Comparison of ENCODE assay signal across 8 cellular contexts in the genomic region with DNA sequence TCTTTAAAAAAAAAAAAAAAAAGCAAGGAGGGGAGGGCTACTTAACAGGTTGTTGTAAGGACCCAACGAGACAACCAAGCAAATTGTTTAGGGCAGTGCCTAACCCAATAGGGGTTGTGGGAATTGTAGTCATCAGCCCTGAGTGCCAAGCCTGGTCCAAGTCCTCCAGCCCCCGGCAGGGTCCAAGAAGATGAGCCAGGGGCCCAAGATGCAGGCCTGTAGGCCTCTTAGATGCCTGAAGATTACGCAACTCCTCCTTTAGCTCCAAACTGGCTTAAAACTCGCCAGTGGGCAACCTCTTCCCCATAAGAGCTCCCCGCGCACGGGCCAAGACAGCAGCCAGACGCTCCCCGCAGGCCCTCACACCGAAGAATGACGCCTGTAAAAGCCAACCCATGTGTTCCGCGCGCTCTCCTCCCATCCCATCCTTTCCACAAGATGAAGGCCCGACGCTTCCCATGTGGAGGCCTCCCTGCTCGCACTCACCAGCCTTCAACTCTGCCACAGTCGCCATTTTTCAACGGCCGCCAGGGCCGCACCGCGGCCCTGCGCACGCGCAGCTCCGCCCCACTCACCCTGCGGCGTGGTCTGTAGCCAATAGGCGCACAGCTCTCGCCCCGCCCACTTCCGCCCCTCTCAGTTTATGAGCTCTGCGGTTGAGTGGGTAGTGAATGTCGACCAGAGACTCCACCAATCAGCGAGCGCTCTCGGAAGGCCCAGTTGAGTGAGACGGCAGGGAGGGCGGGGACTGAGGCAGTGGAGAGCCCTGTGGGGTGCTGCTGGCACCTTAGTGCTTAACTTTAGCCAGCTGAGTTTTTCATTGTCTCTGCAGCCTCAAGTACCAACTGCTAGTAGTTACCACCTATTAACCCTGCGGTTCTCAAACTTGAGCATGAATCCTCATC. TPM values are rescaled to one million over a fixed set of nuclear protein-coding genes. Genes with fewer than 3 reads are reported as not detected.
DNase-seq lines count a peak whose midpoint lies in the region; ATAC-seq and TF ChIP-seq lines count a peak whose summit lies in the region.

A gene with protein sequence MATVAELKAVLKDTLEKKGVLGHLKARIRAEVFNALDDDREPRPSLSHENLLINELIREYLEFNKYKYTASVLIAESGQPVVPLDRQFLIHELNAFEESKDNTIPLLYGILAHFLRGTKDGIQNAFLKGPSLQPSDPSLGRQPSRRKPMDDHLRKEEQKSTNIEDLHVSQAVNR (minus strand): TSS at position 532 of the 905 bp plus-strand sequence. CDS start 18 bp downstream, at position 514.

- peak within 1 kb of the TSS; percentile 100 for H3K27ac Mint-ChIP-seq in activated naive CD8-positive, alpha-beta T cell
- peak within 1 kb of the TSS; percentile 97 for H3K27ac Mint-ChIP-seq in glutamatergic neuron (ENCODE audit: unreplicated experiment)

- H3K27ac ChIP-seq in ovary: peak within 1 kb of the TSS in 1 of 2 donors; percentile 68
- H3K27ac ChIP-seq in thyroid gland: peak within 1 kb of the TSS; percentile 81 to 84 (median 81)

- H3K4me1 Mint-ChIP-seq in activated naive CD8-positive, alpha-beta T cell (ENCODE audit: low read depth): peaks cover 35% of the 10 kb centered on the region
- peaks cover 8% of the 10 kb centered on the region for H3K4me1 Mint-ChIP-seq in glutamatergic neuron (ENCODE audit: low read depth, unreplicated experiment)

- no peaks in the 10 kb centered on the region for H3K36me3 ChIP-seq in ovary
- H3K36me3 ChIP-seq in thyroid gland: no peaks in the 10 kb centered on the region

- TF ChIP-seq EP300 in ovary (IDR thresholded peaks at IDR 0.05): peak; percentile 7

- peak within 1 kb of the TSS; percentile 81 for H3K4me3 ChIP-seq in ovary
- H3K4me3 ChIP-seq in thyroid gland (replicated peaks in 1 of 3): peak within 1 kb of the TSS; percentile 50 to 99 (median 89)

- peak within 1 kb of the TSS; percentile 100 for H3K4me3 Mint-ChIP-seq in activated naive CD8-positive, alpha-beta T cell
- peak within 1 kb of the TSS; percentile 100 for H3K4me3 Mint-ChIP-seq in glutamatergic neuron (ENCODE audit: unreplicated experiment)

- peak; percentile 96 for DNase-seq in NCI-H1105 (lab: John Stamatoyannopoulos, UW)
- peak; percentile 98 for DNase-seq in SKM-1 treated with dmso at 0.1 percent for 144 hours (lab: John Stamatoyannopoulos, UW; ENCODE audit: unreplicated experiment)
- DNase-seq in glutamatergic neuron: peak; percentile 100
- DNase-seq in ovary: peak; percentile 99 to 100 (median 99)
- DNase-seq in thyroid gland: peak; percentile 100

- no peaks in the 10 kb centered on the region for H3K9me3 Mint-ChIP-seq in activated naive CD8-positive, alpha-beta T cell (ENCODE audit: low read depth)
- no peaks in the 10 kb centered on the region for H3K9me3 Mint-ChIP-seq in glutamatergic neuron (ENCODE audit: unreplicated experiment)

- TF ChIP-seq POLR2A in GM10847 (IDR thresholded peaks at IDR 0.05; ENCODE audit: extremely low read depth, insufficient read length): peak; percentile 72
- TF ChIP-seq POLR2A in ovary (IDR thresholded peaks at IDR 0.05): peak; percentile 41
- peak in 1 of 2 donors; percentile 85 for TF ChIP-seq POLR2A in thyroid gland (IDR thresholded peaks at IDR 0.05)

- no peaks in the 10 kb centered on the region for H3K27me3 ChIP-seq in ovary
- no peaks in the 10 kb centered on the region for H3K27me3 ChIP-seq in thyroid gland

- intact Hi-C loops in ovary (cut with DNase I) (loop anchor here in 1 of 4 donors (10.0 kb wide), 1 partner anchor 126 kb away; no protein-coding TSS in a partner anchor), thyroid gland (cut with DNase I) (no loop called here)

- H3K9me3 ChIP-seq in ovary: no peaks in the 10 kb centered on the region
- H3K9me3 ChIP-seq in thyroid gland: no peaks in the 10 kb centered on the region

- no peak for TF ChIP-seq CTCF in glutamatergic neuron (IDR thresholded peaks at IDR 0.05; ENCODE audit: partially characterized antibody, unreplicated experiment)
- peak in 2 of 3 donors; percentile 64 to 68 for TF ChIP-seq CTCF in ovary (IDR thresholded peaks at IDR 0.05)
- TF ChIP-seq CTCF in thyroid gland (IDR thresholded peaks at IDR 0.05): peak in 4 of 6 experiments; percentile 10 to 48 (median 40)

- ATAC-seq in HG02623 (IDR thresholded peaks at IDR 0.05; ENCODE audit: unreplicated experiment): peak; percentile 99

- 1% methylated on average over 40 to 41 of the region's 41 CpGs for WGBS in ovary, 3 donors
- 1% methylated on average over 40 of the region's 41 CpGs for WGBS in thyroid gland, 2 donors

- H3K36me3 Mint-ChIP-seq in activated naive CD8-positive, alpha-beta T cell: peaks cover 2% of the 10 kb centered on the region
- no peaks in the 10 kb centered on the region for H3K36me3 Mint-ChIP-seq in glutamatergic neuron (ENCODE audit: unreplicated experiment)

- H3K4me1 ChIP-seq in ovary (ENCODE audit: insufficient read depth) (peaks cover 1% of the 10 kb centered on the region), thyroid gland (peaks cover 14 to 23% of the 10 kb centered on the region in 2 donors)

- H3K27me3 Mint-ChIP-seq in activated naive CD8-positive, alpha-beta T cell: no peaks in the 10 kb centered on the region
- peaks cover 2% of the 10 kb centered on the region for H3K27me3 Mint-ChIP-seq in glutamatergic neuron (ENCODE audit: unreplicated experiment)

RNA-seq across cellular contexts. Expression of the gene that starts here (rescaled TPM):
- total RNA-seq in glutamatergic neuron (ENCODE audit: unreplicated experiment): 20.3 TPM
- 10 to 100 TPM; 23.4 to 41.3 (median 30.9) TPM for total RNA-seq in ovary
- 10 to 100 TPM; 26.8 to 44.4 TPM for polyA plus RNA-seq in ovary
- 10 to 100 TPM; 46.2 to 64.4 (median 53.6) TPM for total RNA-seq in thyroid gland
